1 cellular context compared by ENCODE assay signal in the genomic region with DNA sequence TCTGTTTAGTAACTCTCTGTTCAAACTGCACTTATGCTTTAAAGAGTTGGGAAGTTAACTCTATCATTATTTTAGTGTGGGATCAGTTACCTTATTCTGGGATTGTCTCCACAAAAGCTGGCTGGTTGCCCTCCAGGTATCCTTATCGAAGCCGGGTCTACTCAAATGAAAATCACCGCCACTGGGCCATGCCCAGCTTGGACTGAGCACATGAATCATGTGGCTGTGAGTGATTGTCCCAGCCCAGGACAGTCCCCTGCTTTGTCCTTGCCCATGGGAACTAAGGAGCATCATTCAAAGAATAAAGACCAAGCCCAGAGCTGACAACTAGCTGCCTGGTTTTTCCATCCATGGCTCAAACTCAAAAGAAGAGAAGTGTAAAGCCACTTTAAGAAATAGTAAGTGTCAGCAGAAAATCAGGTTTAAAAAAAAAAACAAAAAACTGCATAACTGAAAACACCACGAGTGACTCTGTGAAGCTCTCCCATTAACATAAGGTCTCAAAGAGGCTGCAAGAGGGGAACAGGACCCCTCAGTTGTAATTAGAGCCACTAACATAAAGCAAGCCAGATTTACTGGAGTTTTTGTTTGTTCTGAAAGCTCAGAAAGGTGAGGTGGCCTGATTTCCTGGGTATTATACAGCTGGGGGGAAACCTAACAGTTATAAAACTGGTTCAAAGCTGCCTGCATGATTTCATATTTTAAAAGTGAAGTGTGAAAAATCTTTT.
TF ChIP-seq lines count a peak whose summit lies in the region.

No MANE protein-coding gene starts in this region.

TF ChIP-seq in H1, 55 proteins besides CTCF, POLR2A, EP300 and RAD21 (continued from another document):
- TF ChIP-seq SAP30 (IDR thresholded peaks at IDR 0.05; ENCODE audit: insufficient read depth, insufficient replicate concordance, low read length): no peak
TF ChIP-seq in H1: peak in this region for 0.
